Comparison of ENCODE assay signal across 1 cellular context in genomic region chr5:79535477-79536192, GRCh38.
TF ChIP-seq lines count a peak whose summit lies in the region.

No MANE protein-coding gene starts in this region.

TF ChIP-seq in HepG2, 621 proteins besides CTCF, POLR2A, EP300 and RAD21 (continued from another document and continues in another):
- TF ChIP-seq, protein P1, sequence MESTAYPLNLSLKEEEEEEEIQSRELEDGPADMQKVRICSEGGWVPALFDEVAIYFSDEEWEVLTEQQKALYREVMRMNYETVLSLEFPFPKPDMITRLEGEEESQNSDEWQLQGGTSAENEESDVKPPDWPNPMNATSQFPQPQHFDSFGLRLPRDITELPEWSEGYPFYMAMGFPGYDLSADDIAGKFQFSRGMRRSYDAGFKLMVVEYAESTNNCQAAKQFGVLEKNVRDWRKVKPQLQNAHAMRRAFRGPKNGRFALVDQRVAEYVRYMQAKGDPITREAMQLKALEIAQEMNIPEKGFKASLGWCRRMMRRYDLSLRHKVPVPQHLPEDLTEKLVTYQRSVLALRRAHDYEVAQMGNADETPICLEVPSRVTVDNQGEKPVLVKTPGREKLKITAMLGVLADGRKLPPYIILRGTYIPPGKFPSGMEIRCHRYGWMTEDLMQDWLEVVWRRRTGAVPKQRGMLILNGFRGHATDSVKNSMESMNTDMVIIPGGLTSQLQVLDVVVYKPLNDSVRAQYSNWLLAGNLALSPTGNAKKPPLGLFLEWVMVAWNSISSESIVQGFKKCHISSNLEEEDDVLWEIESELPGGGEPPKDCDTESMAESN (CRISPR knock-in tag; conservative IDR thresholded peaks at IDR 0.05): no peak
- no peak for TF ChIP-seq SP4 (CRISPR knock-in tag; IDR thresholded peaks at IDR 0.05)
- peak; percentile 88; the same call in 1 of the 2 replicates for TF ChIP-seq SIX1 (CRISPR knock-in tag; IDR thresholded peaks at IDR 0.05; ENCODE audit: borderline replicate concordance)
- TF ChIP-seq RFX5 (IDR thresholded peaks at IDR 0.05; ENCODE audit: low read depth, low read length): no peak
- TF ChIP-seq ZNF556 (CRISPR knock-in tag; IDR thresholded peaks at IDR 0.05; ENCODE audit: borderline replicate concordance): no peak
- TF ChIP-seq, protein P2, sequence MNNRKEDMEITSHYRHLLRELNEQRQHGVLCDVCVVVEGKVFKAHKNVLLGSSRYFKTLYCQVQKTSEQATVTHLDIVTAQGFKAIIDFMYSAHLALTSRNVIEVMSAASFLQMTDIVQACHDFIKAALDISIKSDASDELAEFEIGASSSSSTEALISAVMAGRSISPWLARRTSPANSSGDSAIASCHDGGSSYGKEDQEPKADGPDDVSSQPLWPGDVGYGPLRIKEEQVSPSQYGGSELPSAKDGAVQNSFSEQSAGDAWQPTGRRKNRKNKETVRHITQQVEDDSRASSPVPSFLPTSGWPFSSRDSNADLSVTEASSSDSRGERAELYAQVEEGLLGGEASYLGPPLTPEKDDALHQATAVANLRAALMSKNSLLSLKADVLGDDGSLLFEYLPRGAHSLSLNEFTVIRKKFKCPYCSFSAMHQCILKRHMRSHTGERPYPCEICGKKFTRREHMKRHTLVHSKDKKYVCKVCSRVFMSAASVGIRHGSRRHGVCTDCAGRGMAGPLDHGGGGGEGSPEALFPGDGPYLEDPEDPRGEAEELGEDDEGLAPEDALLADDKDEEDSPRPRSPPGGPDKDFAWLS (CRISPR knock-in tag; IDR thresholded peaks at IDR 0.05; ENCODE audit: borderline replicate concordance): no peak
- peak; percentile 70; the same call in 1 of the 2 replicates for TF ChIP-seq ZNF800 (CRISPR knock-in tag; IDR thresholded peaks at IDR 0.05)
- TF ChIP-seq, protein P3, sequence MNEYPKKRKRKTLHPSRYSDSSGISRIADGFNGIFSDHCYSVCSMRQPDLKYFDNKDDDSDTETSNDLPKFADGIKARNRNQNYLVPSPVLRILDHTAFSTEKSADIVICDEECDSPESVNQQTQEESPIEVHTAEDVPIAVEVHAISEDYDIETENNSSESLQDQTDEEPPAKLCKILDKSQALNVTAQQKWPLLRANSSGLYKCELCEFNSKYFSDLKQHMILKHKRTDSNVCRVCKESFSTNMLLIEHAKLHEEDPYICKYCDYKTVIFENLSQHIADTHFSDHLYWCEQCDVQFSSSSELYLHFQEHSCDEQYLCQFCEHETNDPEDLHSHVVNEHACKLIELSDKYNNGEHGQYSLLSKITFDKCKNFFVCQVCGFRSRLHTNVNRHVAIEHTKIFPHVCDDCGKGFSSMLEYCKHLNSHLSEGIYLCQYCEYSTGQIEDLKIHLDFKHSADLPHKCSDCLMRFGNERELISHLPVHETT (CRISPR knock-in tag; conservative IDR thresholded peaks at IDR 0.05): no peak
- no peak for TF ChIP-seq ZNF616 (CRISPR knock-in tag; IDR thresholded peaks at IDR 0.05; ENCODE audit: low read depth)
- TF ChIP-seq PCBP2 (optimal IDR thresholded peaks at IDR 0.05; ENCODE audit: low read depth, low read length, poor library complexity, severe bottlenecking): no peak
- TF ChIP-seq RARA (CRISPR knock-in tag; IDR thresholded peaks at IDR 0.05): peak; percentile 96
- no peak for TF ChIP-seq ZNF225 (CRISPR knock-in tag; IDR thresholded peaks at IDR 0.05)
- TF ChIP-seq, protein P4, sequence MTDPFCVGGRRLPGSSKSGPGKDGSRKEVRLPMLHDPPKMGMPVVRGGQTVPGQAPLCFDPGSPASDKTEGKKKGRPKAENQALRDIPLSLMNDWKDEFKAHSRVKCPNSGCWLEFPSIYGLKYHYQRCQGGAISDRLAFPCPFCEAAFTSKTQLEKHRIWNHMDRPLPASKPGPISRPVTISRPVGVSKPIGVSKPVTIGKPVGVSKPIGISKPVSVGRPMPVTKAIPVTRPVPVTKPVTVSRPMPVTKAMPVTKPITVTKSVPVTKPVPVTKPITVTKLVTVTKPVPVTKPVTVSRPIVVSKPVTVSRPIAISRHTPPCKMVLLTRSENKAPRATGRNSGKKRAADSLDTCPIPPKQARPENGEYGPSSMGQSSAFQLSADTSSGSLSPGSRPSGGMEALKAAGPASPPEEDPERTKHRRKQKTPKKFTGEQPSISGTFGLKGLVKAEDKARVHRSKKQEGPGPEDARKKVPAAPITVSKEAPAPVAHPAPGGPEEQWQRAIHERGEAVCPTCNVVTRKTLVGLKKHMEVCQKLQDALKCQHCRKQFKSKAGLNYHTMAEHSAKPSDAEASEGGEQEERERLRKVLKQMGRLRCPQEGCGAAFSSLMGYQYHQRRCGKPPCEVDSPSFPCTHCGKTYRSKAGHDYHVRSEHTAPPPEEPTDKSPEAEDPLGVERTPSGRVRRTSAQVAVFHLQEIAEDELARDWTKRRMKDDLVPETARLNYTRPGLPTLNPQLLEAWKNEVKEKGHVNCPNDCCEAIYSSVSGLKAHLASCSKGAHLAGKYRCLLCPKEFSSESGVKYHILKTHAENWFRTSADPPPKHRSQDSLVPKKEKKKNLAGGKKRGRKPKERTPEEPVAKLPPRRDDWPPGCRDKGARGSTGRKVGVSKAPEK (CRISPR knock-in tag; IDR thresholded peaks at IDR 0.05; ENCODE audit: borderline replicate concordance): no peak
- no peak for TF ChIP-seq ZBTB14 (CRISPR knock-in tag; IDR thresholded peaks at IDR 0.05)
- TF ChIP-seq ZSCAN31 (CRISPR knock-in tag; IDR thresholded peaks at IDR 0.05; ENCODE audit: low read depth): no peak
- no peak for TF ChIP-seq ISX (CRISPR knock-in tag; conservative IDR thresholded peaks at IDR 0.05)
- TF ChIP-seq ZNF607 (CRISPR knock-in tag; IDR thresholded peaks at IDR 0.05; ENCODE audit: borderline replicate concordance): no peak
- TF ChIP-seq FOSL2 (CRISPR knock-in tag; IDR thresholded peaks at IDR 0.05): no peak
- TF ChIP-seq ZNF619 (CRISPR knock-in tag; IDR thresholded peaks at IDR 0.05): no peak
- TF ChIP-seq ZNF703 (CRISPR knock-in tag; IDR thresholded peaks at IDR 0.05; ENCODE audit: borderline replicate concordance): no peak
- no peak for TF ChIP-seq U2AF2 (IDR thresholded peaks at IDR 0.05; ENCODE audit: low read depth, low read length)
- no peak for TF ChIP-seq ZEB1 (IDR thresholded peaks at IDR 0.05; ENCODE audit: insufficient replicate concordance, low read depth)
- no peak for TF ChIP-seq ZNF292 (CRISPR knock-in tag; IDR thresholded peaks at IDR 0.05; ENCODE audit: borderline replicate concordance, low read depth)
- no peak for TF ChIP-seq ZBTB42 (CRISPR knock-in tag; IDR thresholded peaks at IDR 0.05)
- TF ChIP-seq, protein P5, sequence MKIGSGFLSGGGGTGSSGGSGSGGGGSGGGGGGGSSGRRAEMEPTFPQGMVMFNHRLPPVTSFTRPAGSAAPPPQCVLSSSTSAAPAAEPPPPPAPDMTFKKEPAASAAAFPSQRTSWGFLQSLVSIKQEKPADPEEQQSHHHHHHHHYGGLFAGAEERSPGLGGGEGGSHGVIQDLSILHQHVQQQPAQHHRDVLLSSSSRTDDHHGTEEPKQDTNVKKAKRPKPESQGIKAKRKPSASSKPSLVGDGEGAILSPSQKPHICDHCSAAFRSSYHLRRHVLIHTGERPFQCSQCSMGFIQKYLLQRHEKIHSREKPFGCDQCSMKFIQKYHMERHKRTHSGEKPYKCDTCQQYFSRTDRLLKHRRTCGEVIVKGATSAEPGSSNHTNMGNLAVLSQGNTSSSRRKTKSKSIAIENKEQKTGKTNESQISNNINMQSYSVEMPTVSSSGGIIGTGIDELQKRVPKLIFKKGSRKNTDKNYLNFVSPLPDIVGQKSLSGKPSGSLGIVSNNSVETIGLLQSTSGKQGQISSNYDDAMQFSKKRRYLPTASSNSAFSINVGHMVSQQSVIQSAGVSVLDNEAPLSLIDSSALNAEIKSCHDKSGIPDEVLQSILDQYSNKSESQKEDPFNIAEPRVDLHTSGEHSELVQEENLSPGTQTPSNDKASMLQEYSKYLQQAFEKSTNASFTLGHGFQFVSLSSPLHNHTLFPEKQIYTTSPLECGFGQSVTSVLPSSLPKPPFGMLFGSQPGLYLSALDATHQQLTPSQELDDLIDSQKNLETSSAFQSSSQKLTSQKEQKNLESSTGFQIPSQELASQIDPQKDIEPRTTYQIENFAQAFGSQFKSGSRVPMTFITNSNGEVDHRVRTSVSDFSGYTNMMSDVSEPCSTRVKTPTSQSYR (CRISPR knock-in tag; IDR thresholded peaks at IDR 0.05; ENCODE audit: borderline replicate concordance): no peak
- TF ChIP-seq, protein P6, sequence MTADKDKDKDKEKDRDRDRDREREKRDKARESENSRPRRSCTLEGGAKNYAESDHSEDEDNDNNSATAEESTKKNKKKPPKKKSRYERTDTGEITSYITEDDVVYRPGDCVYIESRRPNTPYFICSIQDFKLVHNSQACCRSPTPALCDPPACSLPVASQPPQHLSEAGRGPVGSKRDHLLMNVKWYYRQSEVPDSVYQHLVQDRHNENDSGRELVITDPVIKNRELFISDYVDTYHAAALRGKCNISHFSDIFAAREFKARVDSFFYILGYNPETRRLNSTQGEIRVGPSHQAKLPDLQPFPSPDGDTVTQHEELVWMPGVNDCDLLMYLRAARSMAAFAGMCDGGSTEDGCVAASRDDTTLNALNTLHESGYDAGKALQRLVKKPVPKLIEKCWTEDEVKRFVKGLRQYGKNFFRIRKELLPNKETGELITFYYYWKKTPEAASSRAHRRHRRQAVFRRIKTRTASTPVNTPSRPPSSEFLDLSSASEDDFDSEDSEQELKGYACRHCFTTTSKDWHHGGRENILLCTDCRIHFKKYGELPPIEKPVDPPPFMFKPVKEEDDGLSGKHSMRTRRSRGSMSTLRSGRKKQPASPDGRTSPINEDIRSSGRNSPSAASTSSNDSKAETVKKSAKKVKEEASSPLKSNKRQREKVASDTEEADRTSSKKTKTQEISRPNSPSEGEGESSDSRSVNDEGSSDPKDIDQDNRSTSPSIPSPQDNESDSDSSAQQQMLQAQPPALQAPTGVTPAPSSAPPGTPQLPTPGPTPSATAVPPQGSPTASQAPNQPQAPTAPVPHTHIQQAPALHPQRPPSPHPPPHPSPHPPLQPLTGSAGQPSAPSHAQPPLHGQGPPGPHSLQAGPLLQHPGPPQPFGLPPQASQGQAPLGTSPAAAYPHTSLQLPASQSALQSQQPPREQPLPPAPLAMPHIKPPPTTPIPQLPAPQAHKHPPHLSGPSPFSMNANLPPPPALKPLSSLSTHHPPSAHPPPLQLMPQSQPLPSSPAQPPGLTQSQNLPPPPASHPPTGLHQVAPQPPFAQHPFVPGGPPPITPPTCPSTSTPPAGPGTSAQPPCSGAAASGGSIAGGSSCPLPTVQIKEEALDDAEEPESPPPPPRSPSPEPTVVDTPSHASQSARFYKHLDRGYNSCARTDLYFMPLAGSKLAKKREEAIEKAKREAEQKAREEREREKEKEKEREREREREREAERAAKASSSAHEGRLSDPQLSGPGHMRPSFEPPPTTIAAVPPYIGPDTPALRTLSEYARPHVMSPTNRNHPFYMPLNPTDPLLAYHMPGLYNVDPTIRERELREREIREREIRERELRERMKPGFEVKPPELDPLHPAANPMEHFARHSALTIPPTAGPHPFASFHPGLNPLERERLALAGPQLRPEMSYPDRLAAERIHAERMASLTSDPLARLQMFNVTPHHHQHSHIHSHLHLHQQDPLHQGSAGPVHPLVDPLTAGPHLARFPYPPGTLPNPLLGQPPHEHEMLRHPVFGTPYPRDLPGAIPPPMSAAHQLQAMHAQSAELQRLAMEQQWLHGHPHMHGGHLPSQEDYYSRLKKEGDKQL (CRISPR knock-in tag; IDR thresholded peaks at IDR 0.05; ENCODE audit: low read depth): peak; percentile 65; the same call in 1 of the 2 replicates
- no peak for TF ChIP-seq SMAD3 (CRISPR knock-in tag; IDR thresholded peaks at IDR 0.05)
- TF ChIP-seq PHF8 (CRISPR knock-in tag; IDR thresholded peaks at IDR 0.05): no peak
- no peak; the same call in 1 of the 2 replicates for TF ChIP-seq MAX (IDR thresholded peaks at IDR 0.05)
- TF ChIP-seq LBX2 (CRISPR knock-in tag; IDR thresholded peaks at IDR 0.05; ENCODE audit: borderline replicate concordance): no peak
- TF ChIP-seq ZNF414 (CRISPR knock-in tag; IDR thresholded peaks at IDR 0.05): 0 out of 2 replicates have a peak, but pooled peaks have one; percentile 69
- 0 out of 2 replicates have a peak, but pooled peaks have one; percentile 40 for TF ChIP-seq ZBTB20 (CRISPR knock-in tag; IDR thresholded peaks at IDR 0.05; ENCODE audit: borderline replicate concordance, low read depth)
- no peak for TF ChIP-seq ZNF567 (CRISPR knock-in tag; IDR thresholded peaks at IDR 0.05; ENCODE audit: borderline replicate concordance)
- no peak for TF ChIP-seq ZNF274 (CRISPR knock-in tag; IDR thresholded peaks at IDR 0.05)
- no peak for TF ChIP-seq ZNF564 (CRISPR knock-in tag; IDR thresholded peaks at IDR 0.05)
- TF ChIP-seq ZNF558 (CRISPR knock-in tag; IDR thresholded peaks at IDR 0.05; ENCODE audit: borderline replicate concordance): no peak
- no peak for TF ChIP-seq ZNF20 (CRISPR knock-in tag; IDR thresholded peaks at IDR 0.05)
- TF ChIP-seq ZNF790 (CRISPR knock-in tag; IDR thresholded peaks at IDR 0.05; ENCODE audit: borderline replicate concordance): no peak
- no peak for TF ChIP-seq ZZZ3 (CRISPR knock-in tag; IDR thresholded peaks at IDR 0.05; ENCODE audit: borderline replicate concordance)
- no peak for TF ChIP-seq NFE2L1 (CRISPR knock-in tag; IDR thresholded peaks at IDR 0.05; ENCODE audit: borderline replicate concordance)
